In the genomic region with DNA sequence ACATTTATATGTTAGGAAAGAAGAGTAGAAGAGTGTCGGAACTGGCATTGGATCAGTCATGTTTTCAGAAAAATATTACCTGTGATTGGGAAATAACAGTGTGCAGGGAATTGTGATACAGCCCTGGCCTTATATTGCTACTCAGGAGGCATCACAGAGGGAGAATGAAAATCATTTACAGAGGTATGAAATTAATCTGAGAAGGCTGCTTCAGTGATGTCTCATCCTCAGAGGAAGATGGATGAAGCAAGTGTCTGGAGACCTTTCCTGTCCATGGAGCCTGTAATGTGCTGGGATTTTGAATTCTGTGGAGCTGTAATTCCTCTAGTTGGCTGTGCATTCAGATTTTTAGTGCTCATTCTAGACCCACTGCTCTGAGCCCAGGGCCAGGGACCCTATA, we compare ENCODE assay signal across 30 cellular contexts. TPM values are rescaled to one million over a fixed set of nuclear protein-coding genes. Genes with fewer than 3 reads are reported as not detected.
"Had no signal": no experiment of that assay in that cellular context is flagged by ENCODE, and none has a peak within 500 bp of the region (broad histone marks: within the 10 kb centered on the region; RNA-seq: fewer than 3 reads in every experiment).

No MANE protein-coding gene starts in this region.

- H3K79me2 ChIP-seq: hepatocyte had no signal

- H2AFZ ChIP-seq: hepatocyte had no signal

- H3K36me3 ChIP-seq: heart right ventricle, left lung, lower lobe of right lung, ovary, right atrium auricular region, right lobe of liver, spleen, tibial nerve, upper lobe of left lung had no signal

- H3K4me1 ChIP-seq: heart right ventricle, left lung, lower lobe of right lung, right atrium auricular region, right lobe of liver, spleen, tibial nerve, upper lobe of left lung had no signal

- DNase-seq: heart right ventricle; kidney glomerular epithelial cell; left colon; left lung; lower lobe of right lung; mammary epithelial cell; mesendoderm; mucosa of descending colon; naive thymus-derived CD4-positive, alpha-beta T cell; ovary; right lobe of liver; spleen; stimulated activated CD4-positive, alpha-beta T cell treated with anti-CD3 and anti-CD28 coated beads, Interleukin-4, amount 100 ng/mL, for 24 hours; stimulated activated naive CD4-positive, alpha-beta T cell; stimulated activated naive CD8-positive, alpha-beta T cell treated with anti-CD3 and anti-CD28 coated beads, Interleukin-15, amount 100 ng/mL, for 72 hours; substantia nigra; upper lobe of left lung had no signal

- H3K9me3 ChIP-seq: lower lobe of right lung, mucosa of descending colon, ovary, right lobe of liver, spleen, upper lobe of left lung had no signal

- H3K27me3 ChIP-seq: heart right ventricle, hepatocyte, left lung, ovary, right atrium auricular region, right lobe of liver, spleen, tibial nerve, upper lobe of left lung had no signal

- H3K4me3 ChIP-seq: heart right ventricle, hepatocyte, left lung, lower lobe of right lung, mucosa of descending colon, ovary, right atrium auricular region, right lobe of liver, skin epidermis, spleen, tibial nerve, upper lobe of left lung had no signal

- ATAC-seq: heart right ventricle; left colon; left lung; lower lobe of right lung; mucosa of descending colon; naive thymus-derived CD4-positive, alpha-beta T cell; natural killer cell treated with Interleukin-12 subunit alpha and Interleukin-12 subunit beta and Interleukin-15 and Interleukin-18, amount 100 ng/mL, for 72 hours; right lobe of liver; stimulated activated effector memory CD8-positive, alpha-beta T cell treated with anti-CD3 and anti-CD28 coated beads, Interleukin-12 subunit alpha, Interleukin-12 subunit beta, amount 100 ng/mL, for 72 hours; stimulated activated naive CD8-positive, alpha-beta T cell treated with anti-CD3 and anti-CD28 coated beads, Interleukin-15, amount 100 ng/mL, for 72 hours had no signal

- H3K27ac ChIP-seq: heart right ventricle, hepatocyte, left lung, lower lobe of right lung, ovary, right atrium auricular region, right lobe of liver, skin epidermis, spleen, tibial nerve, upper lobe of left lung had no signal

- H3K4me2 ChIP-seq: hepatocyte had no signal

RNA-seq across cellular contexts. Expression of a gene that starts 3.8 kb away (rescaled TPM):
- total RNA-seq: heart right ventricle; left colon; liver; lower lobe of right lung; mucosa of descending colon; myocyte; naive thymus-derived CD4-positive, alpha-beta T cell; natural killer cell treated with Interleukin-12 subunit alpha and Interleukin-12 subunit beta and Interleukin-15 and Interleukin-18, amount 100 ng/mL, for 72 hours; progenitor cell of endocrine pancreas; pulmonary artery endothelial cell; right lobe of liver; spleen; temporal lobe; tibial nerve; upper lobe of left lung; urinary bladder had no signal
- polyA plus RNA-seq: heart right ventricle; liver; naive thymus-derived CD4-positive, alpha-beta T cell; neural cell; ovary; spleen; urinary bladder had no signal
